In the genomic region with DNA sequence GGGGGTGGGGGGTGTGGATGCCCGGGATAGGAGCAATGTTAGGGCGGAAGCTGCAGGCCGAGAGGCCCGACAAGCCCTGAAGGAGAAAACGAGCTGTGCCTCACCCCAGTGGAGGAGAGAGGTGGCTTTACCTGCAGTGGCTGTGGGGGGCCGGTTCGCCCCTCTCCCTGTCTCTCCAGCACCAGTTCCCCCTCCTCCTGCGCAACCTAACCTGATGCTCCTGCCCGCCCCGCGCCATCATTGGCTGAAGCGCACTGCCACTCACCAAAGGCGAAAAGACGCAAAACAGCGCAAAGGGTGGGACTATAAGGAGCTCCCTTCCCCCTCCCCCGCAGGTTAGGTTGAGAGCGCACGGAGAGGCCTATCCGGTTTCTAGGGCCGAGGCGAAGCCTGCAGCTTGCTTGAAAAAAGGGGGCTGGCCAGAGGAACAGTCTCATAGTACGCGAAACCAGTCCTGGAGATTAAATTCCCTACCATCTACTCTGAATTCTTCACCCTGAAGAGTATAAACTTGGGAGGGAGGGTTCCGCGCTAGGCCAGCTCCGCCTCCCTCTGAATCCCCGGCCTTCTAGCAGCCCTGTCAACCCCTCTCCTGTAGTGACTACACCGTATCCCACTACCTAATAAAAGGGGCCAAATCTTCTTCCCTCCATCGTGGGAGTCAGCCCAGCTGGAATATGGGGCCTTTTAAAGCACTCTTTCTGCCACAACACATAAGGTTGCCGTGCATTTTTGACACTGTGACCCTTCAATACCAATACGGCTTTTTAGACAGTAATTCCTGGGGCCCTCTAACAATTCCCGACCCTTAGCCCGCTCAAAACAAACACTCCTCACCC, we compare ENCODE assay signal across 1 cellular context.
TF ChIP-seq lines count a peak whose summit lies in the region.

No MANE protein-coding gene starts in this region.

TF ChIP-seq in K562, 482 proteins besides CTCF, POLR2A, EP300 and RAD21 (continued from another document and continues in another):
- no peak for TF ChIP-seq HEY1 (CRISPR knock-in tag; IDR thresholded peaks at IDR 0.05; ENCODE audit: borderline replicate concordance)
- TF ChIP-seq ZNF75A (CRISPR knock-in tag; IDR thresholded peaks at IDR 0.05), result no peak
- TF ChIP-seq ZFP1 (CRISPR knock-in tag; IDR thresholded peaks at IDR 0.05), result no peak
- TF ChIP-seq KHSRP (IDR thresholded peaks at IDR 0.05), result no peak
- TF ChIP-seq TAF9B (IDR thresholded peaks at IDR 0.05; ENCODE audit: partially characterized antibody), result no peak
- no peak for TF ChIP-seq U2AF1 (optimal IDR thresholded peaks at IDR 0.05; ENCODE audit: low read depth, low read length)
- TF ChIP-seq ZNF232 (CRISPR knock-in tag; IDR thresholded peaks at IDR 0.05), result no peak
- no peak for TF ChIP-seq USF2 (CRISPR knock-in tag; IDR thresholded peaks at IDR 0.05)
- TF ChIP-seq SREBF1 (IDR thresholded peaks at IDR 0.05; ENCODE audit: borderline replicate concordance, low read depth, low read length), result no peak
- no peak for TF ChIP-seq LARP7 (IDR thresholded peaks at IDR 0.05)
- TF ChIP-seq BCLAF1 (IDR thresholded peaks at IDR 0.05; ENCODE audit: borderline replicate concordance in 1 of 2, control insufficient read depth in 1 of 2, low read depth in 2 of 2, low read length in 1 of 2), result no peak
- TF ChIP-seq HBP1 (CRISPR knock-in tag; IDR thresholded peaks at IDR 0.05), result no peak
- TF ChIP-seq, protein P1, sequence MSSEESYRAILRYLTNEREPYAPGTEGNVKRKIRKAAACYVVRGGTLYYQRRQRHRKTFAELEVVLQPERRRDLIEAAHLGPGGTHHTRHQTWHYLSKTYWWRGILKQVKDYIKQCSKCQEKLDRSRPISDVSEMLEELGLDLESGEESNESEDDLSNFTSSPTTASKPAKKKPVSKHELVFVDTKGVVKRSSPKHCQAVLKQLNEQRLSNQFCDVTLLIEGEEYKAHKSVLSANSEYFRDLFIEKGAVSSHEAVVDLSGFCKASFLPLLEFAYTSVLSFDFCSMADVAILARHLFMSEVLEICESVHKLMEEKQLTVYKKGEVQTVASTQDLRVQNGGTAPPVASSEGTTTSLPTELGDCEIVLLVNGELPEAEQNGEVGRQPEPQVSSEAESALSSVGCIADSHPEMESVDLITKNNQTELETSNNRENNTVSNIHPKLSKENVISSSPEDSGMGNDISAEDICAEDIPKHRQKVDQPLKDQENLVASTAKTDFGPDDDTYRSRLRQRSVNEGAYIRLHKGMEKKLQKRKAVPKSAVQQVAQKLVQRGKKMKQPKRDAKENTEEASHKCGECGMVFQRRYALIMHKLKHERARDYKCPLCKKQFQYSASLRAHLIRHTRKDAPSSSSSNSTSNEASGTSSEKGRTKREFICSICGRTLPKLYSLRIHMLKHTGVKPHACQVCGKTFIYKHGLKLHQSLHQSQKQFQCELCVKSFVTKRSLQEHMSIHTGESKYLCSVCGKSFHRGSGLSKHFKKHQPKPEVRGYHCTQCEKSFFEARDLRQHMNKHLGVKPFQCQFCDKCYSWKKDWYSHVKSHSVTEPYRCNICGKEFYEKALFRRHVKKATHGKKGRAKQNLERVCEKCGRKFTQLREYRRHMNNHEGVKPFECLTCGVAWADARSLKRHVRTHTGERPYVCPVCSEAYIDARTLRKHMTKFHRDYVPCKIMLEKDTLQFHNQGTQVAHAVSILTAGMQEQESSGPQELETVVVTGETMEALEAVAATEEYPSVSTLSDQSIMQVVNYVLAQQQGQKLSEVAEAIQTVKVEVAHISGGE (CRISPR knock-in tag; IDR thresholded peaks at IDR 0.05), result no peak
- no peak for TF ChIP-seq ZBTB49 (CRISPR knock-in tag; IDR thresholded peaks at IDR 0.05; ENCODE audit: borderline replicate concordance)
- no peak for TF ChIP-seq LEF1 (IDR thresholded peaks at IDR 0.05)
- TF ChIP-seq, protein P2, sequence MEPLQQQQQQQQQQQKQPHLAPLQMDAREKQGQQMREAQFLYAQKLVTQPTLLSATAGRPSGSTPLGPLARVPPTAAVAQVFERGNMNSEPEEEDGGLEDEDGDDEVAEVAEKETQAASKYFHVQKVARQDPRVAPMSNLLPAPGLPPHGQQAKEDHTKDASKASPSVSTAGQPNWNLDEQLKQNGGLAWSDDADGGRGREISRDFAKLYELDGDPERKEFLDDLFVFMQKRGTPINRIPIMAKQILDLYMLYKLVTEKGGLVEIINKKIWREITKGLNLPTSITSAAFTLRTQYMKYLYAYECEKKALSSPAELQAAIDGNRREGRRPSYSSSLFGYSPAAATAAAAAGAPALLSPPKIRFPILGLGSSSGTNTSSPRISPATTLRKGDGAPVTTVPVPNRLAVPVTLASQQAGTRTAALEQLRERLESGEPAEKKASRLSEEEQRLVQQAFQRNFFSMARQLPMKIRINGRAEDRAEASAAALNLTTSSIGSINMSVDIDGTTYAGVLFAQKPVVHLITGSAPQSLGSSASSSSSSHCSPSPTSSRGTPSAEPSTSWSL (CRISPR knock-in tag; IDR thresholded peaks at IDR 0.05; ENCODE audit: borderline replicate concordance), result no peak
- TF ChIP-seq KLF6 (CRISPR knock-in tag; IDR thresholded peaks at IDR 0.05; ENCODE audit: borderline replicate concordance), result no peak
- TF ChIP-seq, protein P3, sequence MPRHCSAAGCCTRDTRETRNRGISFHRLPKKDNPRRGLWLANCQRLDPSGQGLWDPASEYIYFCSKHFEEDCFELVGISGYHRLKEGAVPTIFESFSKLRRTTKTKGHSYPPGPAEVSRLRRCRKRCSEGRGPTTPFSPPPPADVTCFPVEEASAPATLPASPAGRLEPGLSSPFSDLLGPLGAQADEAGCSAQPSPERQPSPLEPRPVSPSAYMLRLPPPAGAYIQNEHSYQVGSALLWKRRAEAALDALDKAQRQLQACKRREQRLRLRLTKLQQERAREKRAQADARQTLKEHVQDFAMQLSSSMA (CRISPR knock-in tag; IDR thresholded peaks at IDR 0.05), result no peak
- no peak for TF ChIP-seq TAF15 (IDR thresholded peaks at IDR 0.05; ENCODE audit: low read depth, low read length)
- TF ChIP-seq CSDE1 (IDR thresholded peaks at IDR 0.05), result no peak
- TF ChIP-seq ZNF12 (CRISPR knock-in tag; IDR thresholded peaks at IDR 0.05), result no peak
- no peak for TF ChIP-seq FOXA1 (IDR thresholded peaks at IDR 0.05; ENCODE audit: borderline replicate concordance)
- peak; percentile 85 for TF ChIP-seq FOS (IDR thresholded peaks at IDR 0.05; ENCODE audit: extremely low read depth, insufficient read length)
- no peak for TF ChIP-seq ELK3 (CRISPR knock-in tag; IDR thresholded peaks at IDR 0.05)
- TF ChIP-seq RBM34 (IDR thresholded peaks at IDR 0.05; ENCODE audit: borderline replicate concordance, insufficient read depth, low read length), result no peak
- 0 out of 2 replicates have a peak, but pooled peaks have one; percentile 31 for TF ChIP-seq ZBED1 (IDR thresholded peaks at IDR 0.05)
- no peak for TF ChIP-seq SNIP1 (IDR thresholded peaks at IDR 0.05; ENCODE audit: low read depth)
- TF ChIP-seq SP1 (CRISPR knock-in tag; IDR thresholded peaks at IDR 0.05), result peak; percentile 68
- TF ChIP-seq XRCC5 (IDR thresholded peaks at IDR 0.05; ENCODE audit: low read depth, low read length), result peak; percentile 81; the same call in 1 of the 2 replicates
- TF ChIP-seq, protein P4, sequence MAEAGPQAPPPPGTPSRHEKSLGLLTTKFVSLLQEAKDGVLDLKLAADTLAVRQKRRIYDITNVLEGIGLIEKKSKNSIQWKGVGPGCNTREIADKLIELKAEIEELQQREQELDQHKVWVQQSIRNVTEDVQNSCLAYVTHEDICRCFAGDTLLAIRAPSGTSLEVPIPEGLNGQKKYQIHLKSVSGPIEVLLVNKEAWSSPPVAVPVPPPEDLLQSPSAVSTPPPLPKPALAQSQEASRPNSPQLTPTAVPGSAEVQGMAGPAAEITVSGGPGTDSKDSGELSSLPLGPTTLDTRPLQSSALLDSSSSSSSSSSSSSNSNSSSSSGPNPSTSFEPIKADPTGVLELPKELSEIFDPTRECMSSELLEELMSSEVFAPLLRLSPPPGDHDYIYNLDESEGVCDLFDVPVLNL (CRISPR knock-in tag; IDR thresholded peaks at IDR 0.05; ENCODE audit: low read depth), result no peak
- no peak for TF ChIP-seq SMAD3 (CRISPR knock-in tag; conservative IDR thresholded peaks at IDR 0.05)
- TF ChIP-seq ZNF311 (CRISPR knock-in tag; IDR thresholded peaks at IDR 0.05), result no peak
- TF ChIP-seq MXI1 (IDR thresholded peaks at IDR 0.05; ENCODE audit: low read depth, low read length), result no peak
- peak; percentile 98 for TF ChIP-seq CXXC5 (CRISPR knock-in tag; IDR thresholded peaks at IDR 0.05)
- TF ChIP-seq ZNF121 (CRISPR knock-in tag; conservative IDR thresholded peaks at IDR 0.05), result no peak
- no peak for TF ChIP-seq HSF4 (CRISPR knock-in tag; IDR thresholded peaks at IDR 0.05; ENCODE audit: borderline replicate concordance)
- TF ChIP-seq, protein P5, sequence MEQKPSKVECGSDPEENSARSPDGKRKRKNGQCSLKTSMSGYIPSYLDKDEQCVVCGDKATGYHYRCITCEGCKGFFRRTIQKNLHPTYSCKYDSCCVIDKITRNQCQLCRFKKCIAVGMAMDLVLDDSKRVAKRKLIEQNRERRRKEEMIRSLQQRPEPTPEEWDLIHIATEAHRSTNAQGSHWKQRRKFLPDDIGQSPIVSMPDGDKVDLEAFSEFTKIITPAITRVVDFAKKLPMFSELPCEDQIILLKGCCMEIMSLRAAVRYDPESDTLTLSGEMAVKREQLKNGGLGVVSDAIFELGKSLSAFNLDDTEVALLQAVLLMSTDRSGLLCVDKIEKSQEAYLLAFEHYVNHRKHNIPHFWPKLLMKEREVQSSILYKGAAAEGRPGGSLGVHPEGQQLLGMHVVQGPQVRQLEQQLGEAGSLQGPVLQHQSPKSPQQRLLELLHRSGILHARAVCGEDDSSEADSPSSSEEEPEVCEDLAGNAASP (IDR thresholded peaks at IDR 0.05), result no peak
- peak; percentile 1; the same call in 1 of the 2 replicates for TF ChIP-seq SPI1 (IDR thresholded peaks at IDR 0.05; ENCODE audit: borderline replicate concordance, low read depth, low read length)
- TF ChIP-seq, protein P6, sequence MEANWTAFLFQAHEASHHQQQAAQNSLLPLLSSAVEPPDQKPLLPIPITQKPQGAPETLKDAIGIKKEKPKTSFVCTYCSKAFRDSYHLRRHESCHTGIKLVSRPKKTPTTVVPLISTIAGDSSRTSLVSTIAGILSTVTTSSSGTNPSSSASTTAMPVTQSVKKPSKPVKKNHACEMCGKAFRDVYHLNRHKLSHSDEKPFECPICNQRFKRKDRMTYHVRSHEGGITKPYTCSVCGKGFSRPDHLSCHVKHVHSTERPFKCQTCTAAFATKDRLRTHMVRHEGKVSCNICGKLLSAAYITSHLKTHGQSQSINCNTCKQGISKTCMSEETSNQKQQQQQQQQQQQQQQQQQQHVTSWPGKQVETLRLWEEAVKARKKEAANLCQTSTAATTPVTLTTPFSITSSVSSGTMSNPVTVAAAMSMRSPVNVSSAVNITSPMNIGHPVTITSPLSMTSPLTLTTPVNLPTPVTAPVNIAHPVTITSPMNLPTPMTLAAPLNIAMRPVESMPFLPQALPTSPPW (CRISPR knock-in tag; IDR thresholded peaks at IDR 0.05), result peak; percentile 88
